ENCODE assay signal across 8 cellular contexts in genomic region chr10:115129752-115130151, GRCh38. TPM values are rescaled to one million over a fixed set of nuclear protein-coding genes. Genes with fewer than 3 reads are reported as not detected.
A peak's percentile ranks its signal among the peaks of the same experiment; 100 is the strongest.
DNase-seq lines count a peak whose midpoint lies in the region; ATAC-seq, FAIRE-seq and TF ChIP-seq lines count a peak whose summit lies in the region.

No MANE protein-coding gene starts in this region.

- H3K4me1 Mint-ChIP-seq in astrocyte (ENCODE audit: low read depth, unreplicated experiment): peaks cover 7% of the 10 kb centered on the region
- no peaks in the 10 kb centered on the region for H3K4me1 Mint-ChIP-seq in activated naive CD8-positive, alpha-beta T cell treated with anti-CD3 and anti-CD28 coated beads, Interleukin-2, amount 50 U/mL, for 24 hours

- no peaks in the 10 kb centered on the region for H3K9me3 Mint-ChIP-seq in astrocyte (ENCODE audit: unreplicated experiment)
- no peaks in the 10 kb centered on the region for H3K9me3 Mint-ChIP-seq in activated naive CD8-positive, alpha-beta T cell treated with anti-CD3 and anti-CD28 coated beads, Interleukin-2, amount 50 U/mL, for 24 hours

- H3K27me3 Mint-ChIP-seq in astrocyte (ENCODE audit: low read depth, unreplicated experiment): no peaks in the 10 kb centered on the region
- H3K27me3 Mint-ChIP-seq in activated naive CD8-positive, alpha-beta T cell treated with anti-CD3 and anti-CD28 coated beads, Interleukin-2, amount 50 U/mL, for 24 hours: no peaks in the 10 kb centered on the region

- no peaks in the 10 kb centered on the region for H3K36me3 ChIP-seq in astrocyte (ENCODE audit: insufficient read depth, low read length)

- no peaks in the 10 kb centered on the region for H3K4me1 ChIP-seq in astrocyte (ENCODE audit: insufficient read depth, low read length)

- H4K20me1 ChIP-seq in astrocyte (ENCODE audit: insufficient read depth, low read length): no peaks in the 10 kb centered on the region

- no peak overlapping the region for H3K27ac Mint-ChIP-seq in astrocyte (ENCODE audit: unreplicated experiment)
- no peak overlapping the region for H3K27ac Mint-ChIP-seq in activated naive CD8-positive, alpha-beta T cell treated with anti-CD3 and anti-CD28 coated beads, Interleukin-2, amount 50 U/mL, for 24 hours

- no peak overlapping the region for H3K4me3 Mint-ChIP-seq in astrocyte (ENCODE audit: unreplicated experiment)
- H3K4me3 Mint-ChIP-seq in activated naive CD8-positive, alpha-beta T cell treated with anti-CD3 and anti-CD28 coated beads, Interleukin-2, amount 50 U/mL, for 24 hours: no peak overlapping the region

- peak; percentile 29 for DNase-seq in GM03348 (ENCODE audit: low spot score)
- peak; percentile 6 for DNase-seq in HT1080 (ENCODE audit: low read depth)
- peak; percentile 12 for DNase-seq in astrocyte (ENCODE audit: low read depth)
- DNase-seq in lung microvascular endothelial cell (ENCODE audit: low read depth in 2 of 2): peak; percentile 30 to 64
- DNase-seq in activated naive CD8-positive, alpha-beta T cell treated with anti-CD3 and anti-CD28 coated beads, Interleukin-2, amount 50 U/mL, for 24 hours: no peak
- no peak for DNase-seq in D341Med (ENCODE audit: low spot score)

- no peak for TF ChIP-seq CTCF in astrocyte (IDR thresholded peaks at IDR 0.05; ENCODE audit: insufficient read depth, low read depth, low read length)

- H3K9me3 ChIP-seq in astrocyte (ENCODE audit: insufficient read depth, low read depth, low read length): no peaks in the 10 kb centered on the region

- no peak overlapping the region for H3K4me2 ChIP-seq in astrocyte (ENCODE audit: low read length)

- H3K27me3 ChIP-seq in astrocyte (ENCODE audit: insufficient read depth, low read length): no peaks in the 10 kb centered on the region

- H3K9ac ChIP-seq in astrocyte (ENCODE audit: low read length): no peak overlapping the region

- no peaks in the 10 kb centered on the region for H3K79me2 ChIP-seq in astrocyte (ENCODE audit: insufficient read depth, low read length)

- H3K4me3 ChIP-seq in astrocyte (ENCODE audit: insufficient read depth, low read depth, low read length): no peak overlapping the region

- no peaks in the 10 kb centered on the region for H3K36me3 Mint-ChIP-seq in astrocyte (ENCODE audit: low read depth, unreplicated experiment)
- H3K36me3 Mint-ChIP-seq in activated naive CD8-positive, alpha-beta T cell treated with anti-CD3 and anti-CD28 coated beads, Interleukin-2, amount 50 U/mL, for 24 hours (ENCODE audit: low read depth): no peaks in the 10 kb centered on the region

- ATAC-seq in activated naive CD8-positive, alpha-beta T cell treated with anti-CD3 and anti-CD28 coated beads, Interleukin-2, amount 50 U/mL, for 24 hours: no peak
- ATAC-seq in HG03439 (IDR thresholded peaks at IDR 0.05; ENCODE audit: unreplicated experiment): no peak
- ATAC-seq in GM21737 (IDR thresholded peaks at IDR 0.05; ENCODE audit: unreplicated experiment): no peak

- H3K27ac ChIP-seq in astrocyte (ENCODE audit: low read depth, low read length): no peak overlapping the region

- FAIRE-seq in astrocyte (lab: Jason Lieb, UNC): no peak

- no peak overlapping the region for H2AFZ ChIP-seq in astrocyte (ENCODE audit: low read depth, low read length)

RNA-seq across cellular contexts. Expression of gene ATRNL1, which starts 36.6 kb away (rescaled TPM):
- 0.47 and 1.2 TPM in 2 replicates for total RNA-seq in HT1080 (2014; rRNA removed; shearing (Covaris generic))
- polyA plus RNA-seq in HT1080 (2015; cell fraction: cytosol; rRNA removed): 0.52 and 0.86 TPM in 2 replicates
- polyA plus RNA-seq in HT1080 (2015; cell fraction: nucleus; rRNA removed): 0.30 and 0.88 TPM in 2 replicates
- total RNA-seq in astrocyte (15.8 and 17.5 TPM in 2 replicates), lung microvascular endothelial cell (under 0.01 and 0.20 TPM in 2 replicates)

Comparison
In these comparisons a context has a peak if more than half of its experiments do, and no peak if none do; other contexts are left out.
1. DNase-seq: peak in GM03348 (single experiment), HT1080 (single experiment), astrocyte (single experiment) and lung microvascular endothelial cell (2 of 2); none in activated naive CD8-positive, alpha-beta T cell treated with anti-CD3 and anti-CD28 coated beads, Interleukin-2, amount 50 U/mL, for 24 hours (single experiment) and D341Med (single experiment).